19 cellular contexts compared by ENCODE assay signal in genomic region chr1:173733912-173734311, GRCh38.
"Had no signal": no experiment of that assay in that cellular context is flagged by ENCODE, and none has a peak within 500 bp of the region (broad histone marks: within the 10 kb centered on the region; RNA-seq: fewer than 3 reads in every experiment).

No MANE protein-coding gene starts in this region.

- H3K36me3 ChIP-seq: uterus had no signal

- H3K9me3 ChIP-seq: colonic mucosa, neutrophil, tibial artery, uterus had no signal

- H3K27me3 Mint-ChIP-seq: activated B cell treated with CpG ODN at 0.5 μM for 24 hours; activated CD8-positive, alpha-beta T cell treated with anti-CD3 and anti-CD28 coated beads for 36 hours; activated naive CD8-positive, alpha-beta T cell; naive thymus-derived CD4-positive, alpha-beta T cell had no signal

- H3K27ac Mint-ChIP-seq: activated B cell treated with CpG ODN at 0.5 μM for 24 hours; activated CD8-positive, alpha-beta T cell treated with anti-CD3 and anti-CD28 coated beads for 36 hours; activated naive CD8-positive, alpha-beta T cell had no signal

- H3K4me1 ChIP-seq: colonic mucosa, gastroesophageal sphincter, tibial artery, uterus had no signal

- H3K4me3 Mint-ChIP-seq: activated B cell treated with CpG ODN at 0.5 μM for 24 hours; activated CD8-positive, alpha-beta T cell treated with anti-CD3 and anti-CD28 coated beads for 36 hours; activated naive CD8-positive, alpha-beta T cell had no signal

- DNase-seq: activated B cell treated with CpG ODN at 0.5 μM for 24 hours; activated CD4-positive, alpha-beta T cell treated with anti-CD3 and anti-CD28 coated beads for 48 hours; activated CD8-positive, alpha-beta T cell treated with anti-CD3 and anti-CD28 coated beads for 36 hours; activated effector memory CD4-positive, alpha-beta T cell treated with anti-CD3 and anti-CD28 coated beads, Interleukin-2, amount 50 U/mL, for 16 hours; activated T-cell treated with anti-CD3 and anti-CD28 coated beads, Interleukin-2, amount 50 U/mL, for 48 hours; amniotic stem cell; colonic mucosa; naive thymus-derived CD4-positive, alpha-beta T cell; posterior cingulate gyrus; stimulated activated CD4-positive, alpha-beta T cell treated with anti-CD3 and anti-CD28 coated beads, Interleukin-4, amount 100 ng/mL, for 24 hours; stimulated activated naive CD4-positive, alpha-beta T cell; T-helper 2 cell; tibial artery; uterus had no signal

- H3K4me3 ChIP-seq: colonic mucosa, gastroesophageal sphincter, skin epidermis, tibial artery, uterus had no signal

- H3K27me3 ChIP-seq: colonic mucosa, gastroesophageal sphincter, neutrophil, tibial artery, uterus had no signal

- H3K27ac ChIP-seq: colonic mucosa, gastroesophageal sphincter, neutrophil, skin epidermis, tibial artery, uterus had no signal

- FAIRE-seq: endometrium had no signal
